ENCODE assay signal across 2 cellular contexts in the genomic region with DNA sequence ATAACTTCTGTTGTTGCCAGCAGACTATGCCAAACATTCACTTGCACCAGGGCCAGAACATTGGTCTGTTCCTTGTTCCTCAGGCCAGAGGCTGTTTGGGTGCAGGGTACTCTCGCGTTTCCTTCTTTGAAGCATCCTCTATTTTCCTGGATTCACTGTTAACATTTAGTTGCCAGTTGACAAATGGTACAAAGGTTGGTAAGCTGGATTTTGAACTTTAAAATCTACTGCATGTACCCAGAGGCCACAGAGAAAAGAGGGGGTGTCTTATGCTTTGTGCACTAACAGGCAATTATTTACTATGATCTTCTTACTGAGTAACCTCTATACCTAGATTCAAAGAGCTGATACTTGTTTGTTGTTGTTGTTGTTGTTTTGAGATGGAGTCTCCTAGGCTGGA.
TF ChIP-seq lines count a peak whose summit lies in the region.

No MANE protein-coding gene starts in this region.

TF ChIP-seq in endothelial cell of umbilical vein, 7 proteins besides CTCF, POLR2A, EP300 and RAD21:
- TF ChIP-seq GATA2 (IDR thresholded peaks at IDR 0.05; ENCODE audit: insufficient read depth, insufficient read length, low read depth, low read length) (no peak), EZH2 (IDR thresholded peaks at IDR 0.05; ENCODE audit: borderline replicate concordance, low read depth, low read length, severe bottlenecking) (no peak), POLR2AphosphoS5 (IDR thresholded peaks at IDR 0.05; ENCODE audit: insufficient read depth, low read depth, low read length) (no peak), MYC (IDR thresholded peaks at IDR 0.05; ENCODE audit: low read depth, low read length) (no peak), JUN (IDR thresholded peaks at IDR 0.05; ENCODE audit: borderline replicate concordance, insufficient read depth, insufficient read length, low read depth) (no peak), FOS (IDR thresholded peaks at IDR 0.05; ENCODE audit: borderline replicate concordance, insufficient read depth, low read length) (no peak)
- TF ChIP-seq, protein P1, sequence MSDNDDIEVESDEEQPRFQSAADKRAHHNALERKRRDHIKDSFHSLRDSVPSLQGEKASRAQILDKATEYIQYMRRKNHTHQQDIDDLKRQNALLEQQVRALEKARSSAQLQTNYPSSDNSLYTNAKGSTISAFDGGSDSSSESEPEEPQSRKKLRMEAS (IDR thresholded peaks at IDR 0.05; ENCODE audit: insufficient read depth, insufficient read length): no peak
TF ChIP-seq in endothelial cell of umbilical vein: peak in this region for 0.

TF ChIP-seq in liver, 16 proteins besides CTCF, POLR2A, EP300 and RAD21:
- TF ChIP-seq RXRA (IDR thresholded peaks at IDR 0.05) (peak; percentile 73 to 78), TAF1 (conservative IDR thresholded peaks at IDR 0.05) (no peak), SP1 (IDR thresholded peaks at IDR 0.05) (peak; percentile 84), FOXA1 (IDR thresholded peaks at IDR 0.05) (no peak), EGR1 (IDR thresholded peaks at IDR 0.05; ENCODE audit: low read depth in 2 of 2) (no peak), JUND (IDR thresholded peaks at IDR 0.05) (peak in 1 of 2 donors; percentile 70), HNF4G (IDR thresholded peaks at IDR 0.05) (peak; percentile 79), NR2F2 (IDR thresholded peaks at IDR 0.05) (no peak), HNF4A (conservative IDR thresholded peaks at IDR 0.05) (peak; percentile 93 to 94), YY1 (IDR thresholded peaks at IDR 0.05) (peak; percentile 11)
- TF ChIP-seq, protein P1 (IDR thresholded peaks at IDR 0.05): peak; percentile 40
- TF ChIP-seq, protein P2, sequence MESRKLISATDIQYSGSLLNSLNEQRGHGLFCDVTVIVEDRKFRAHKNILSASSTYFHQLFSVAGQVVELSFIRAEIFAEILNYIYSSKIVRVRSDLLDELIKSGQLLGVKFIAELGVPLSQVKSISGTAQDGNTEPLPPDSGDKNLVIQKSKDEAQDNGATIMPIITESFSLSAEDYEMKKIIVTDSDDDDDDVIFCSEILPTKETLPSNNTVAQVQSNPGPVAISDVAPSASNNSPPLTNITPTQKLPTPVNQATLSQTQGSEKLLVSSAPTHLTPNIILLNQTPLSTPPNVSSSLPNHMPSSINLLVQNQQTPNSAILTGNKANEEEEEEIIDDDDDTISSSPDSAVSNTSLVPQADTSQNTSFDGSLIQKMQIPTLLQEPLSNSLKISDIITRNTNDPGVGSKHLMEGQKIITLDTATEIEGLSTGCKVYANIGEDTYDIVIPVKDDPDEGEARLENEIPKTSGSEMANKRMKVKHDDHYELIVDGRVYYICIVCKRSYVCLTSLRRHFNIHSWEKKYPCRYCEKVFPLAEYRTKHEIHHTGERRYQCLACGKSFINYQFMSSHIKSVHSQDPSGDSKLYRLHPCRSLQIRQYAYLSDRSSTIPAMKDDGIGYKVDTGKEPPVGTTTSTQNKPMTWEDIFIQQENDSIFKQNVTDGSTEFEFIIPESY (IDR thresholded peaks at IDR 0.05): peak; percentile 69
